ENCODE assay signal across 14 cellular contexts in genomic region chr13:88586263-88586662, GRCh38.
A peak's percentile ranks its signal among the peaks of the same experiment; 100 is the strongest.
DNase-seq lines count a peak whose midpoint lies in the region; ATAC-seq, FAIRE-seq and TF ChIP-seq lines count a peak whose summit lies in the region.
"Had no signal": no experiment of that assay in that cellular context is flagged by ENCODE, and none has a peak within 500 bp of the region (broad histone marks: within the 10 kb centered on the region; RNA-seq: fewer than 3 reads in every experiment).

No MANE protein-coding gene starts in this region.

- H2AFZ ChIP-seq in Karpas-422 (ENCODE audit: low read length) = peak overlapping the region; percentile 87
- H2AFZ ChIP-seq in mesenchymal stem cell (ENCODE audit: low read depth, low read length) = no peak overlapping the region

- H3K14ac ChIP-seq in mesenchymal stem cell (ENCODE audit: low read length in 2 of 2) = no peak overlapping the region

- H3K18ac ChIP-seq in mesenchymal stem cell (ENCODE audit: low read depth in 1 of 2, low read length in 2 of 2) = no peak overlapping the region

- TF ChIP-seq POLR2A in heart left ventricle (IDR thresholded peaks at IDR 0.05) = no peak

- H3K9me2 ChIP-seq in Karpas-422 (replicated peaks; ENCODE audit: insufficient read depth, low read length) = no peaks in the 10 kb centered on the region

- H3K4me1 ChIP-seq in Karpas-422 (ENCODE audit: low read length) (no peaks in the 10 kb centered on the region), mesenchymal stem cell (ENCODE audit: control insufficient read depth, insufficient read depth, low read depth, low read length) (peaks cover 2% of the 10 kb centered on the region), heart left ventricle (no peaks in the 10 kb centered on the region)

- H2BK5ac ChIP-seq in mesenchymal stem cell (ENCODE audit: low read depth, low read length, poor library complexity, severe bottlenecking) = no peak overlapping the region

- no peak for FAIRE-seq in bronchial epithelial cell (lab: Jason Lieb, UNC)

- no peaks in the 10 kb centered on the region for H3K36me3 ChIP-seq in Karpas-422 (ENCODE audit: insufficient read depth, low read length)
- H3K36me3 ChIP-seq in bronchial epithelial cell (ENCODE audit: control insufficient read depth, insufficient read depth, low read length) = no peaks in the 10 kb centered on the region
- no peaks in the 10 kb centered on the region for H3K36me3 ChIP-seq in mesenchymal stem cell (ENCODE audit: control insufficient read depth in 1 of 2, insufficient read depth in 2 of 2, low read depth in 1 of 2, low read length in 2 of 2)
- no peaks in the 10 kb centered on the region for H3K36me3 ChIP-seq in heart left ventricle

- no peaks in the 10 kb centered on the region for H3K79me2 ChIP-seq in Karpas-422 (ENCODE audit: low read length)

- H3K27me3 ChIP-seq in Karpas-422 (ENCODE audit: low read length) (no peaks in the 10 kb centered on the region), bronchial epithelial cell (ENCODE audit: control insufficient read depth, insufficient read depth, low read length) (no peaks in the 10 kb centered on the region), mesenchymal stem cell (ENCODE audit: control insufficient read depth in 1 of 2, insufficient read depth in 1 of 2, low read length in 2 of 2) (no peaks in the 10 kb centered on the region), heart left ventricle (no peaks in the 10 kb centered on the region)

- H3K4me3 ChIP-seq in Karpas-422 (ENCODE audit: low read length) (no peak overlapping the region), bronchial epithelial cell (ENCODE audit: low read depth, low read length) (no peak overlapping the region), mesenchymal stem cell (ENCODE audit: insufficient read depth in 1 of 2, low read depth in 1 of 2, low read length in 2 of 2) (no peak overlapping the region), heart left ventricle (no peak overlapping the region)

- H3K4ac ChIP-seq in mesenchymal stem cell (ENCODE audit: low read depth in 1 of 2, low read length in 2 of 2) = no peak overlapping the region

- no peak overlapping the region for H2AK5ac ChIP-seq in mesenchymal stem cell (ENCODE audit: low read length, severe bottlenecking)

- peaks cover 11% of the 10 kb centered on the region; the same call in 1 of the 2 replicates for H3K9me3 ChIP-seq in Karpas-422 (ENCODE audit: low read length)
- peaks cover 4% of the 10 kb centered on the region for H3K9me3 ChIP-seq in mesenchymal stem cell (ENCODE audit: control insufficient read depth, low read length)
- peaks cover 0 to 5% (median 0%) of the 10 kb centered on the region in 12 donors for H3K9me3 ChIP-seq in heart left ventricle

- H2BK12ac ChIP-seq in mesenchymal stem cell (ENCODE audit: low read length in 2 of 2) = no peak overlapping the region

- no peak overlapping the region for H4K91ac ChIP-seq in mesenchymal stem cell (ENCODE audit: low read length)

- no peak overlapping the region for H3K23ac ChIP-seq in mesenchymal stem cell (ENCODE audit: low read length in 2 of 2)

- H2BK120ac ChIP-seq in mesenchymal stem cell (ENCODE audit: low read depth, low read length) = no peak overlapping the region

- intact Hi-C loops in heart left ventricle (cut with DNase I) = no loop called here

- H2BK15ac ChIP-seq in mesenchymal stem cell (ENCODE audit: low read depth, poor library complexity, severe bottlenecking) = no peak overlapping the region

- H3K79me1 ChIP-seq in mesenchymal stem cell (replicated peaks; ENCODE audit: low read length, poor library complexity, severe bottlenecking) = no peaks in the 10 kb centered on the region

- H3K27ac ChIP-seq in Karpas-422 (ENCODE audit: low read length) (no peak overlapping the region), mesenchymal stem cell (ENCODE audit: low read length, poor library complexity, severe bottlenecking) (peak overlapping the region; percentile 72), heart left ventricle (no peak overlapping the region)

- DNase-seq in ELR (ENCODE audit: low read depth) = peak; percentile 36
- no peak for DNase-seq in Karpas-422
- peak; percentile 40 for DNase-seq in bronchial epithelial cell (ENCODE audit: low read depth)
- DNase-seq in mesenchymal stem cell = peak; percentile 11
- DNase-seq in heart left ventricle = no peak
- DNase-seq: AML-193, DMS79 treated with DMSO at 0.1 percent for 48 hours, H9, NCI-H1092 treated with DMSO at 0.1 percent for 48 hours, NCI-H1694, NCI-H446 treated with DMSO at 0.1 percent for 48 hours, NCI-H748 treated with DMSO at 0.1 percent for 48 hours had no signal

- TF ChIP-seq CTCF in bronchial epithelial cell (IDR thresholded peaks at IDR 0.05; ENCODE audit: insufficient read depth, low read length, severe bottlenecking) = no peak
- no peak for TF ChIP-seq CTCF in heart left ventricle (IDR thresholded peaks at IDR 0.05)

- H4K20me1 ChIP-seq in Karpas-422 (ENCODE audit: insufficient read depth, low read depth, low read length) = no peaks in the 10 kb centered on the region

- no peak overlapping the region for H4K8ac ChIP-seq in mesenchymal stem cell (ENCODE audit: low read length)

- H3K4me2 ChIP-seq in Karpas-422 (ENCODE audit: low read depth, low read length, poor library complexity, severe bottlenecking) (no peak overlapping the region), mesenchymal stem cell (ENCODE audit: low read length, poor library complexity, severe bottlenecking) (no peak overlapping the region)

- no peak for ATAC-seq in HG03159 (IDR thresholded peaks at IDR 0.05; ENCODE audit: unreplicated experiment)
- ATAC-seq in HG02798 (IDR thresholded peaks at IDR 0.05; ENCODE audit: poor library complexity, unreplicated experiment) = no peak
- no peak for ATAC-seq in heart left ventricle

- no peak overlapping the region for H3K9ac ChIP-seq in Karpas-422 (ENCODE audit: low read length)
- H3K9ac ChIP-seq in mesenchymal stem cell (ENCODE audit: low read length) = no peak overlapping the region

Comparison
In these comparisons a context has a peak if more than half of its experiments do, and no peak if none do; other contexts are left out.
1. DNase-seq: peak in ELR (single experiment), bronchial epithelial cell (single experiment) and mesenchymal stem cell (single experiment); none in Karpas-422 (single experiment) and heart left ventricle (0 of 5).